Comparison of ENCODE assay signal across 8 cellular contexts in the genomic region with DNA sequence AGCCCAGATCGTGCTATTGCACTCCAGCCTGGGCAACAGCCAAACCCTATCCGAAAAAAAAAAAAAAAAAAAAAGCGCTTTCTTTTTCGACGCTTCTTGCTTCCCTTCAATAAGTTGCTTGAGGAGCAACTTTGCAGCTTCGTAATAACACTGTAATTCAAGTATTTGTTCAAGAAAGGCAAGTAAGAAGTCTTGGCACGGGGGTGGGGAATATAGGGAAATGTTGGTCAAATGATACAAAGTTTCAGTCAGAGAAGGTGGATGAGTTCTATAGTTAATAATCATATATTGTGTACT. TPM values are rescaled to one million over a fixed set of nuclear protein-coding genes. Genes with fewer than 3 reads are reported as not detected.
A peak's percentile ranks its signal among the peaks of the same experiment; 100 is the strongest.
DNase-seq lines count a peak whose midpoint lies in the region; ATAC-seq, FAIRE-seq and TF ChIP-seq lines count a peak whose summit lies in the region.

No MANE protein-coding gene starts in this region.

- H3K4me2 ChIP-seq in astrocyte (ENCODE audit: low read length), result peak overlapping the region; percentile 97

- peak overlapping the region; percentile 97 for H3K27ac Mint-ChIP-seq in activated naive CD4-positive, alpha-beta T cell treated with anti-CD3 and anti-CD28 coated beads for 36 hours
- H3K27ac Mint-ChIP-seq in astrocyte (ENCODE audit: unreplicated experiment), result peak overlapping the region; percentile 13

- no peaks in the 10 kb centered on the region for H3K27me3 Mint-ChIP-seq in activated naive CD4-positive, alpha-beta T cell treated with anti-CD3 and anti-CD28 coated beads for 36 hours (ENCODE audit: low read depth)
- no peaks in the 10 kb centered on the region for H3K27me3 Mint-ChIP-seq in astrocyte (ENCODE audit: low read depth, unreplicated experiment)

- TF ChIP-seq CTCF in astrocyte (IDR thresholded peaks at IDR 0.05; ENCODE audit: insufficient read depth, low read depth, low read length), result no peak
- TF ChIP-seq CTCF in right lobe of liver (IDR thresholded peaks at IDR 0.05), result no peak
- TF ChIP-seq CTCF in tibial nerve (IDR thresholded peaks at IDR 0.05), result no peak
- TF ChIP-seq CTCF in GM13977 (IDR thresholded peaks at IDR 0.05; ENCODE audit: extremely low read depth, insufficient read depth, missing control alignments), result no peak

- H3K4me1 Mint-ChIP-seq in activated naive CD4-positive, alpha-beta T cell treated with anti-CD3 and anti-CD28 coated beads for 36 hours (ENCODE audit: low read depth), result peaks cover 30% of the 10 kb centered on the region
- H3K4me1 Mint-ChIP-seq in astrocyte (ENCODE audit: low read depth, unreplicated experiment), result peaks cover 16% of the 10 kb centered on the region

- no peak for DNase-seq in activated naive CD4-positive, alpha-beta T cell treated with anti-CD3 and anti-CD28 coated beads for 36 hours
- DNase-seq in activated naive CD4-positive, alpha-beta T cell (lab: John Stamatoyannopoulos, UW), result no peak
- DNase-seq in astrocyte (ENCODE audit: low read depth) (no peak), right lobe of liver (no peak), tibial nerve (ENCODE audit: low spot score in 2 of 2) (no peak), GM13977 (ENCODE audit: low spot score) (no peak), NCI-H1048 (lab: John Stamatoyannopoulos, UW) (no peak)

- TF ChIP-seq POLR2A in right lobe of liver (IDR thresholded peaks at IDR 0.05), result no peak
- no peak for TF ChIP-seq POLR2A in tibial nerve (IDR thresholded peaks at IDR 0.05)

- no peak for TF ChIP-seq EP300 in tibial nerve (IDR thresholded peaks at IDR 0.05)

- H3K9ac ChIP-seq in astrocyte (ENCODE audit: low read length), result peak overlapping the region; percentile 91

- peak overlapping the region; percentile 92 for H3K4me3 ChIP-seq in astrocyte (ENCODE audit: insufficient read depth, low read depth, low read length)
- peak overlapping the region; percentile 70 to 86 (median 80) for H3K4me3 ChIP-seq in right lobe of liver
- H3K4me3 ChIP-seq in tibial nerve, result peak overlapping the region; percentile 78 to 86 (median 80)

- no peaks in the 10 kb centered on the region for H3K9me3 Mint-ChIP-seq in activated naive CD4-positive, alpha-beta T cell treated with anti-CD3 and anti-CD28 coated beads for 36 hours
- H3K9me3 Mint-ChIP-seq in astrocyte (ENCODE audit: unreplicated experiment), result no peaks in the 10 kb centered on the region

- intact Hi-C loops in activated naive CD4-positive, alpha-beta T cell treated with anti-CD3 and anti-CD28 coated beads for 36 hours (cut with micrococcal nuclease), result loop anchor here (2.0 to 10.0 kb wide), 3 partner anchors 40 to 558 kb away; a partner anchor contains a TSS
- intact Hi-C loops in right lobe of liver (cut with DNase I), result no loop called here

- H3K79me2 ChIP-seq in astrocyte (ENCODE audit: insufficient read depth, low read length), result peaks cover 43% of the 10 kb centered on the region

- peaks cover 28% of the 10 kb centered on the region for H4K20me1 ChIP-seq in astrocyte (ENCODE audit: insufficient read depth, low read length)

- H3K4me3 Mint-ChIP-seq in activated naive CD4-positive, alpha-beta T cell treated with anti-CD3 and anti-CD28 coated beads for 36 hours, result peak overlapping the region; percentile 94
- peak overlapping the region; percentile 93 for H3K4me3 Mint-ChIP-seq in astrocyte (ENCODE audit: unreplicated experiment)

- 3% methylated on average over 7 of the region's 7 CpGs for WGBS in right lobe of liver (ENCODE audit: insufficient coverage, low coverage, low lambda C conversion rate, missing lambda C conversion rate)
- 4 to 6% methylated on average over 7 of the region's 7 CpGs for WGBS in tibial nerve, 2 donors

- ATAC-seq in right lobe of liver, result no peak
- ATAC-seq in GM19463 (IDR thresholded peaks at IDR 0.05; ENCODE audit: unreplicated experiment), result no peak

- H3K4me1 ChIP-seq in astrocyte (ENCODE audit: insufficient read depth, low read length), result peaks cover 8% of the 10 kb centered on the region
- H3K4me1 ChIP-seq in right lobe of liver, result peaks cover 0 to 24% (median 0%) of the 10 kb centered on the region in 4 donors
- H3K4me1 ChIP-seq in tibial nerve, result peaks cover 0 to 49% (median 16%) of the 10 kb centered on the region in 4 donors

- in situ Hi-C loops in GM13977 (cut with MboI; ENCODE audit: low pct_unique_long_range_greater_than_20kb, low sequenced_read_pairs, unreplicated experiment), result no loop called here

- FAIRE-seq in astrocyte (lab: Jason Lieb, UNC), result no peak

- H3K9me3 ChIP-seq in astrocyte (ENCODE audit: insufficient read depth, low read depth, low read length) (no peaks in the 10 kb centered on the region), right lobe of liver (no peaks in the 10 kb centered on the region), tibial nerve (no peaks in the 10 kb centered on the region)

- H3K36me3 ChIP-seq in astrocyte (ENCODE audit: insufficient read depth, low read length) (no peaks in the 10 kb centered on the region), right lobe of liver (no peaks in the 10 kb centered on the region), tibial nerve (no peaks in the 10 kb centered on the region)

- peaks cover 23% of the 10 kb centered on the region for H3K36me3 Mint-ChIP-seq in activated naive CD4-positive, alpha-beta T cell treated with anti-CD3 and anti-CD28 coated beads for 36 hours (ENCODE audit: low read depth)
- no peaks in the 10 kb centered on the region for H3K36me3 Mint-ChIP-seq in astrocyte (ENCODE audit: low read depth, unreplicated experiment)

- CTCF ChIA-PET in activated naive CD4-positive, alpha-beta T cell treated with anti-CD3 and anti-CD28 coated beads for 36 hours (lab: Charles Lee), result interaction anchor here (0.6 to 4.2 kb wide), 4 partner anchors 57 to 213 kb away, joined by 3 to 34 read pairs (median 5); a partner anchor contains a TSS

- H3K27ac ChIP-seq in astrocyte (ENCODE audit: low read depth, low read length) (peak overlapping the region; percentile 84), right lobe of liver (peak overlapping the region; percentile 48 to 75 (median 73)), tibial nerve (peak overlapping the region; percentile 65 to 93 (median 86))

- H2AFZ ChIP-seq in astrocyte (ENCODE audit: low read depth, low read length), result peak overlapping the region; percentile 84

- no peaks in the 10 kb centered on the region for H3K27me3 ChIP-seq in astrocyte (ENCODE audit: insufficient read depth, low read length)
- H3K27me3 ChIP-seq in right lobe of liver, result no peaks in the 10 kb centered on the region
- no peaks in the 10 kb centered on the region for H3K27me3 ChIP-seq in tibial nerve

RNA-seq across cellular contexts. Expression of a gene that starts 0.9 kb away (rescaled TPM):
- 100 to 1,000 TPM; 181 to 202 TPM for total RNA-seq in activated naive CD4-positive, alpha-beta T cell treated with anti-CD3 and anti-CD28 coated beads for 36 hours
- total RNA-seq in astrocyte (143 and 148 TPM in 2 replicates), right lobe of liver (10 to 100 TPM; 38.8 to 83.5 (median 61.1) TPM), tibial nerve (10 to 100 TPM; 20.5 to 28.8 (median 24.9) TPM)

RNA-seq across cellular contexts. Expression of a gene that starts 29.4 kb away (rescaled TPM):
- under 1 TPM; 0.32 to 0.33 TPM for total RNA-seq in activated naive CD4-positive, alpha-beta T cell treated with anti-CD3 and anti-CD28 coated beads for 36 hours
- total RNA-seq in astrocyte, result 135 and 138 TPM in 2 replicates
- total RNA-seq in right lobe of liver, result 10 to 100 TPM in 3 of 6 experiments, 1 to 10 TPM in 3; 3.2 to 30.3 (median 13.7) TPM
- total RNA-seq in tibial nerve, result 100 to 1,000 TPM; 145 to 199 (median 189) TPM

RNA-seq across cellular contexts. Expression of a gene that starts 39.2 kb away (rescaled TPM):
- under 1 TPM in 1 of 2 experiments, not detected in 1; 0.05 TPM for total RNA-seq in activated naive CD4-positive, alpha-beta T cell treated with anti-CD3 and anti-CD28 coated beads for 36 hours
- total RNA-seq in astrocyte (0.70 and 0.77 TPM in 2 replicates), right lobe of liver (10 to 100 TPM in 1 of 6 experiments, 1 to 10 TPM in 5; 4.7 to 10.6 (median 6.0) TPM), tibial nerve (1 to 10 TPM; 1.5 to 3.5 (median 2.4) TPM)

RNA-seq across cellular contexts. Expression of a gene that starts 56.6 kb away (rescaled TPM):
- total RNA-seq in activated naive CD4-positive, alpha-beta T cell treated with anti-CD3 and anti-CD28 coated beads for 36 hours, result 10 to 100 TPM; 15.2 to 16.4 TPM
- total RNA-seq in astrocyte, result 5.5 and 6.2 TPM in 2 replicates
- total RNA-seq in right lobe of liver, result 1 to 10 TPM; 1.5 to 6.1 (median 3.1) TPM
- 1 to 10 TPM; 6.5 to 6.8 (median 6.5) TPM for total RNA-seq in tibial nerve
